Comparison of ENCODE assay signal across 37 cellular contexts in genomic region chr4:43362875-43363636, GRCh38.
DNase-seq lines count a peak whose midpoint lies in the region; ATAC-seq, FAIRE-seq and TF ChIP-seq lines count a peak whose summit lies in the region.
"Had no signal": no experiment of that assay in that cellular context is flagged by ENCODE, and none has a peak within 500 bp of the region (broad histone marks: within the 10 kb centered on the region; RNA-seq: fewer than 3 reads in every experiment).

No MANE protein-coding gene starts in this region.

- H4K20me1 ChIP-seq in HepG2 (ENCODE audit: insufficient read depth, low read length) (no peaks in the 10 kb centered on the region), IMR-90 (ENCODE audit: insufficient read depth, low read length) (no peaks in the 10 kb centered on the region), OCI-LY1 (ENCODE audit: insufficient read depth, low read length) (no peaks in the 10 kb centered on the region), K562 (replicated peaks; ENCODE audit: control insufficient read depth, insufficient read depth, low read length) (no peaks in the 10 kb centered on the region)
- H4K20me1 ChIP-seq: BLaER1; BLaER1 treated with 17β-estradiol and CSF1 and Interleukin-3, amounts not matched to agents 10 nM and 100 nM had no signal

- no peak for FAIRE-seq in HepG2 (lab: Jason Lieb, UNC)
- FAIRE-seq in K562 (lab: Jason Lieb, UNC), result no peak
- FAIRE-seq: A204.1, A549, D721Med had no signal

- H3K4me2 ChIP-seq in HepG2 (ENCODE audit: low read depth, low read length) (no peak overlapping the region), IMR-90 (ENCODE audit: low read depth, low read length) (no peak overlapping the region), OCI-LY1 (ENCODE audit: low read length) (no peak overlapping the region), K562 (ENCODE audit: insufficient read depth, low read length) (no peak overlapping the region)
- H3K4me2 ChIP-seq: A549; BLaER1; BLaER1 treated with 17β-estradiol and CSF1 and Interleukin-3, amounts not matched to agents 10 nM and 100 nM had no signal

- no peak overlapping the region for H4K5ac ChIP-seq in IMR-90 (ENCODE audit: low read depth, low read length)

- H3K36me3 Mint-ChIP-seq in glutamatergic neuron (ENCODE audit: unreplicated experiment), result no peaks in the 10 kb centered on the region
- H3K36me3 Mint-ChIP-seq: CD14-positive monocyte; CD4-positive, alpha-beta memory T cell; CD4-positive, CD25-positive, alpha-beta regulatory T cell; CD8-positive, alpha-beta T cell had no signal

- H3K27ac ChIP-seq in HepG2 (ENCODE audit: extremely low read length, insufficient read depth, low read length) (no peak overlapping the region), right lobe of liver (no peak overlapping the region), IMR-90 (ENCODE audit: insufficient read depth, low read length) (no peak overlapping the region), OCI-LY1 (ENCODE audit: low read depth, low read length, poor library complexity, severe bottlenecking) (no peak overlapping the region), K562 (ENCODE audit: extremely low read depth, low read depth, low read length) (no peak overlapping the region)
- H3K27ac ChIP-seq: 22Rv1; A549; BLaER1; BLaER1 treated with 17β-estradiol and CSF1 and Interleukin-3, amounts not matched to agents 10 nM and 100 nM; C4-2B had no signal

- H3K27me3 Mint-ChIP-seq in glutamatergic neuron (ENCODE audit: unreplicated experiment), result peaks cover 2% of the 10 kb centered on the region
- H3K27me3 Mint-ChIP-seq: B cell; CD4-positive, alpha-beta memory T cell; CD4-positive, alpha-beta T cell; CD4-positive, CD25-positive, alpha-beta regulatory T cell; CD8-positive, alpha-beta memory T cell had no signal

- no peaks in the 10 kb centered on the region for H3K36me3 ChIP-seq in HepG2 (replicated peaks in 1 of 2; ENCODE audit: control insufficient read depth in 1 of 2, insufficient read depth in 2 of 2, low read length in 2 of 2)
- no peaks in the 10 kb centered on the region for H3K36me3 ChIP-seq in right lobe of liver
- H3K36me3 ChIP-seq in IMR-90 (ENCODE audit: control insufficient read depth, insufficient read depth, low read length), result no peaks in the 10 kb centered on the region
- H3K36me3 ChIP-seq in OCI-LY1 (ENCODE audit: insufficient read depth, low read length), result no peaks in the 10 kb centered on the region
- H3K36me3 ChIP-seq in K562 (ENCODE audit: control insufficient read depth, insufficient read depth, low read length), result no peaks in the 10 kb centered on the region
- H3K36me3 ChIP-seq: BE2C; BLaER1; BLaER1 treated with 17β-estradiol and CSF1 and Interleukin-3, amounts not matched to agents 10 nM and 100 nM had no signal

- DNase-seq in HepG2 (ENCODE audit: low spot score) (no peak), right lobe of liver (no peak), IMR-90 (no peak), K562 (ENCODE audit: extremely low read depth in 1 of 4, low spot score in 3 of 4) (no peak), dermis blood vessel endothelial cell (no peak), COLO668 (lab: John Stamatoyannopoulos, UW; ENCODE audit: unreplicated experiment) (no peak), glutamatergic neuron (no peak)
- DNase-seq: 8988T; ACHN; AML-193; BE2C; C1 segment of cervical spinal cord; Caco-2; Calu3; CD4-positive, alpha-beta memory T cell; CD4-positive, alpha-beta T cell; CD4-positive, CD25-positive, alpha-beta regulatory T cell; CD8-positive, alpha-beta memory T cell; CD8-positive, alpha-beta T cell; COR-L47; DMS 273 treated with DMSO at 0.1 percent for 48 hours; DMS153; DMS53; DMS79; DMS79 treated with DMSO at 0.1 percent for 48 hours; DND-41; EL had no signal

- no peak for TF ChIP-seq RAD21 in HepG2 (CRISPR knock-in tag; IDR thresholded peaks at IDR 0.05)
- TF ChIP-seq RAD21 in IMR-90 (IDR thresholded peaks at IDR 0.05; ENCODE audit: low read length), result no peak
- no peak for TF ChIP-seq RAD21 in K562 (CRISPR knock-in tag; conservative IDR thresholded peaks at IDR 0.05 in 1 of 2, IDR thresholded peaks at IDR 0.05 in 1 of 2)

- no peak overlapping the region for H2AK5ac ChIP-seq in IMR-90 (ENCODE audit: low read depth, low read length)

- H4K8ac ChIP-seq in IMR-90 (ENCODE audit: low read depth in 2 of 2, low read length in 2 of 2), result no peak overlapping the region

- H3K4me3 Mint-ChIP-seq in glutamatergic neuron (ENCODE audit: unreplicated experiment), result no peak overlapping the region
- H3K4me3 Mint-ChIP-seq: B cell; CD14-positive monocyte; CD4-positive, alpha-beta memory T cell; CD4-positive, alpha-beta T cell; CD4-positive, CD25-positive, alpha-beta regulatory T cell; CD8-positive, alpha-beta memory T cell; CD8-positive, alpha-beta T cell had no signal

- POLR2A ChIA-PET in HepG2 (lab: Yijun Ruan, JAX) (no interaction called here), IMR-90 (lab: Charles Lee; ENCODE audit: unreplicated experiment) (no interaction called here), K562 (lab: Yijun Ruan, JAX) (no interaction called here)

- H3K9me3 ChIP-seq in HepG2 (ENCODE audit: low read length), result peaks cover 16% of the 10 kb centered on the region; the same call in 1 of the 2 replicates
- no peaks in the 10 kb centered on the region for H3K9me3 ChIP-seq in right lobe of liver
- H3K9me3 ChIP-seq in IMR-90 (ENCODE audit: control insufficient read depth, insufficient read depth, low read length), result no peaks in the 10 kb centered on the region
- no peaks in the 10 kb centered on the region for H3K9me3 ChIP-seq in OCI-LY1 (ENCODE audit: low read length)
- H3K9me3 ChIP-seq in K562 (replicated peaks; ENCODE audit: control insufficient read depth, insufficient read depth, low read depth, low read length), result no peaks in the 10 kb centered on the region
- H3K9me3 ChIP-seq: A549; BE2C; BLaER1; BLaER1 treated with 17β-estradiol and CSF1 and Interleukin-3, amounts not matched to agents 10 nM and 100 nM; Caco-2 had no signal

- no peak overlapping the region for H2AFZ ChIP-seq in HepG2 (ENCODE audit: low read length)
- no peak overlapping the region for H2AFZ ChIP-seq in IMR-90 (replicated peaks; ENCODE audit: low read length, poor library complexity)
- H2AFZ ChIP-seq in OCI-LY1 (ENCODE audit: low read length), result peak overlapping the region; percentile 29; the same call in 1 of the 2 replicates
- H2AFZ ChIP-seq in K562 (ENCODE audit: low read depth, low read length), result no peak overlapping the region

- no peaks in the 10 kb centered on the region for H3F3A ChIP-seq in OCI-LY1 (ENCODE audit: insufficient read depth, low read length)

- H3K27me3 ChIP-seq in HepG2 (ENCODE audit: control insufficient read depth in 1 of 2, insufficient read depth in 2 of 2, low read length in 2 of 2), result no peaks in the 10 kb centered on the region
- no peaks in the 10 kb centered on the region for H3K27me3 ChIP-seq in right lobe of liver
- no peaks in the 10 kb centered on the region for H3K27me3 ChIP-seq in IMR-90 (ENCODE audit: control insufficient read depth, insufficient read depth, low read length)
- H3K27me3 ChIP-seq in OCI-LY1 (ENCODE audit: insufficient read depth, low read length), result no peaks in the 10 kb centered on the region
- no peaks in the 10 kb centered on the region for H3K27me3 ChIP-seq in K562 (ENCODE audit: control insufficient read depth in 2 of 2, insufficient read depth in 2 of 2, low read length in 2 of 2)
- H3K27me3 ChIP-seq: BE2C; BLaER1; BLaER1 treated with 17β-estradiol and CSF1 and Interleukin-3, amounts not matched to agents 10 nM and 100 nM had no signal

- dilution Hi-C loops in IMR-90 (cut with HindIII; ENCODE audit: low sequenced_read_pairs, unreplicated experiment), result no loop called here

- H2BK5ac ChIP-seq in IMR-90 (ENCODE audit: low read depth, low read length, poor library complexity, severe bottlenecking), result no peak overlapping the region

- TF ChIP-seq EP300 in HepG2 (IDR thresholded peaks at IDR 0.05; ENCODE audit: low read depth in 2 of 2, low read length in 2 of 2) (no peak), HepG2 (CRISPR knock-in tag; IDR thresholded peaks at IDR 0.05; ENCODE audit: borderline replicate concordance) (no peak), K562 (IDR thresholded peaks at IDR 0.05; ENCODE audit: low read length) (no peak)

- H2AK9ac ChIP-seq in IMR-90 (replicated peaks; ENCODE audit: low read depth, low read length, poor library complexity), result no peak overlapping the region

- H3K9me2 ChIP-seq in OCI-LY1 (ENCODE audit: low read depth, low read length), result no peaks in the 10 kb centered on the region

- in situ Hi-C loops in HepG2 (cut with HindIII; ENCODE audit: extremely low pct_ligation_motif_present, low pct_unique_long_range_greater_than_20kb) (no loop called here), IMR-90 (cut with MboI; ENCODE audit: low sequenced_read_pairs) (no loop called here), K562 (cut with MboI) (no loop called here)

- BruUV-seq in HepG2 (replicated peaks; lab: Mats Ljungman, UMichigan) (no TSS peak), IMR-90 (replicated peaks; lab: Mats Ljungman, UMichigan) (no TSS peak), K562 (replicated peaks; lab: Mats Ljungman, UMichigan) (no TSS peak)

- H3K79me1 ChIP-seq in IMR-90 (ENCODE audit: low read depth in 1 of 2, low read length in 2 of 2), result no peaks in the 10 kb centered on the region

- no peak overlapping the region for H3K18ac ChIP-seq in IMR-90 (ENCODE audit: low read depth, low read length)

- H3K14ac ChIP-seq in IMR-90 (replicated peaks; ENCODE audit: low read depth, low read length), result no peak overlapping the region

- TF ChIP-seq POLR2A in HepG2 (IDR thresholded peaks at IDR 0.05; ENCODE audit: insufficient read depth in 1 of 2, low read depth in 2 of 2, low read length in 2 of 2) (no peak), right lobe of liver (IDR thresholded peaks at IDR 0.05) (no peak), IMR-90 (IDR thresholded peaks at IDR 0.05; ENCODE audit: low read depth, low read length) (no peak), K562 (conservative IDR thresholded peaks at IDR 0.05) (no peak)

- WGBS in HepG2 (ENCODE audit: low lambda C conversion rate), result 90% methylated on average over 1 of the region's 1 CpG
- 71% methylated on average over 1 of the region's 1 CpG for WGBS in right lobe of liver (ENCODE audit: insufficient coverage, low coverage, low lambda C conversion rate, missing lambda C conversion rate)
- no CpG with 5 or more reads among the region's 1 CpG for WGBS in IMR-90 (ENCODE audit: extremely low coverage in 2 of 2, insufficient read length in 1 of 2), 2 experiments
- 0% methylated on average over 1 of the region's 1 CpG for WGBS in K562 (ENCODE audit: insufficient coverage, low coverage, missing lambda C conversion rate)

- ATAC-seq in HepG2, result no peak
- no peak for ATAC-seq in right lobe of liver
- no peak for ATAC-seq in IMR-90 (ENCODE audit: low read depth)
- ATAC-seq in K562, result no peak
- ATAC-seq: A549; CD8-positive, alpha-beta T cell had no signal

- no peak overlapping the region for H2BK120ac ChIP-seq in IMR-90 (ENCODE audit: low read depth, low read length)

- no peak overlapping the region for H3K27ac Mint-ChIP-seq in glutamatergic neuron (ENCODE audit: unreplicated experiment)
- H3K27ac Mint-ChIP-seq: B cell; CD14-positive monocyte; CD4-positive, alpha-beta memory T cell; CD4-positive, alpha-beta T cell; CD4-positive, CD25-positive, alpha-beta regulatory T cell; CD8-positive, alpha-beta memory T cell; CD8-positive, alpha-beta T cell had no signal

- H3K4me1 ChIP-seq in HepG2 (ENCODE audit: insufficient read depth, low read length) (peaks cover 21% of the 10 kb centered on the region), right lobe of liver (no peaks in the 10 kb centered on the region), IMR-90 (ENCODE audit: control insufficient read depth, insufficient read depth, low read length) (no peaks in the 10 kb centered on the region), OCI-LY1 (ENCODE audit: insufficient read depth, low read length, severe bottlenecking) (no peaks in the 10 kb centered on the region), K562 (replicated peaks in 1 of 2; ENCODE audit: control insufficient read depth in 2 of 2, insufficient read depth in 2 of 2, low read length in 2 of 2) (no peaks in the 10 kb centered on the region)
- H3K4me1 ChIP-seq: A549; BE2C; BLaER1; BLaER1 treated with 17β-estradiol and CSF1 and Interleukin-3, amounts not matched to agents 10 nM and 100 nM; Caco-2 had no signal

- H2BK15ac ChIP-seq in IMR-90 (ENCODE audit: low read depth, low read length), result no peak overlapping the region

- no peaks in the 10 kb centered on the region for H3K9me1 ChIP-seq in IMR-90 (ENCODE audit: insufficient read depth, low read length)
- H3K9me1 ChIP-seq in K562 (ENCODE audit: control insufficient read depth, insufficient read depth, low read length), result no peaks in the 10 kb centered on the region

- H3K9ac ChIP-seq in HepG2 (ENCODE audit: insufficient read depth, low read depth, low read length), result no peak overlapping the region
- no peak overlapping the region for H3K9ac ChIP-seq in IMR-90 (ENCODE audit: low read depth, low read length)
- no peak overlapping the region for H3K9ac ChIP-seq in OCI-LY1 (ENCODE audit: low read length)
- H3K9ac ChIP-seq in K562 (ENCODE audit: insufficient read depth in 1 of 2, low read depth in 2 of 2, low read length in 2 of 2), result no peak overlapping the region
- H3K9ac ChIP-seq: BLaER1; BLaER1 treated with 17β-estradiol and CSF1 and Interleukin-3, amounts not matched to agents 10 nM and 100 nM had no signal

- H3K23ac ChIP-seq in IMR-90 (ENCODE audit: low read depth, low read length), result no peak overlapping the region

- intact Hi-C loops in HepG2 (cut with micrococcal nuclease; ENCODE audit: unreplicated experiment), result no loop called here
- intact Hi-C loops in right lobe of liver (cut with DNase I), result no loop called here
- intact Hi-C loops in IMR-90 (cut with micrococcal nuclease), result no loop called here
- intact Hi-C loops in K562 (cut with micrococcal nuclease), result no loop called here

- TF ChIP-seq CTCF in HepG2 (CRISPR knock-in tag; IDR thresholded peaks at IDR 0.05) (no peak), right lobe of liver (IDR thresholded peaks at IDR 0.05) (no peak), IMR-90 (conservative IDR thresholded peaks at IDR 0.05; ENCODE audit: low read depth, low read length) (no peak), OCI-LY1 (IDR thresholded peaks at IDR 0.05; ENCODE audit: low read length) (no peak), K562 (IDR thresholded peaks at IDR 0.05 in 2 of 3, conservative IDR thresholded peaks at IDR 0.05 in 1 of 3; ENCODE audit: insufficient read depth in 2 of 3, low read depth in 1 of 3, low read length in 3 of 3) (no peak), glutamatergic neuron (IDR thresholded peaks at IDR 0.05; ENCODE audit: partially characterized antibody, unreplicated experiment) (no peak)

- no peak overlapping the region for H3K56ac ChIP-seq in IMR-90 (ENCODE audit: extremely low read depth, insufficient read depth, low read length)

- H2BK20ac ChIP-seq in IMR-90 (ENCODE audit: low read depth, low read length), result no peak overlapping the region

- CTCF ChIA-PET in HepG2 (lab: Yijun Ruan, JAX; ENCODE audit: low intra/inter-chr PET ratio, low total read pairs) (no interaction called here), IMR-90 (lab: Yijun Ruan, JAX) (no interaction called here), K562 (lab: Yijun Ruan, JAX; ENCODE audit: low intra/inter-chr PET ratio) (no interaction called here)

- H3K79me2 ChIP-seq in HepG2 (ENCODE audit: insufficient read depth, low read length), result no peaks in the 10 kb centered on the region
- no peaks in the 10 kb centered on the region for H3K79me2 ChIP-seq in OCI-LY1 (ENCODE audit: insufficient read depth, low read length)
- no peaks in the 10 kb centered on the region for H3K79me2 ChIP-seq in K562 (ENCODE audit: control insufficient read depth, insufficient read depth, low read length)

- H3K4me1 Mint-ChIP-seq in glutamatergic neuron (ENCODE audit: low read depth, unreplicated experiment), result no peaks in the 10 kb centered on the region
- H3K4me1 Mint-ChIP-seq: B cell; CD14-positive monocyte; CD4-positive, alpha-beta memory T cell; CD4-positive, CD25-positive, alpha-beta regulatory T cell; CD8-positive, alpha-beta memory T cell had no signal

- H3K9me3 Mint-ChIP-seq in glutamatergic neuron (ENCODE audit: unreplicated experiment), result no peaks in the 10 kb centered on the region

- H3K4me3 ChIP-seq in HepG2 (replicated peaks in 1 of 3; ENCODE audit: insufficient read depth in 1 of 3, low read depth in 2 of 3, low read length in 3 of 3) (no peak overlapping the region), right lobe of liver (no peak overlapping the region), IMR-90 (ENCODE audit: insufficient read depth, low read depth, low read length) (no peak overlapping the region), OCI-LY1 (ENCODE audit: low read depth, low read length, poor library complexity, severe bottlenecking) (no peak overlapping the region), K562 (no peak overlapping the region)
- H3K4me3 ChIP-seq: A549; BLaER1; BLaER1 treated with 17β-estradiol and CSF1 and Interleukin-3, amounts not matched to agents 10 nM and 100 nM had no signal

- no peak overlapping the region for H3K4ac ChIP-seq in IMR-90 (ENCODE audit: low read depth, low read length)

- no peak overlapping the region for H4K91ac ChIP-seq in IMR-90 (ENCODE audit: insufficient read depth, low read depth, low read length)

Comparison
In these comparisons a context has a peak if more than half of its experiments do, and no peak if none do; other contexts are left out.
1. Of the 241 proteins assayed by ChIP-seq in both HepG2 and K562: peak only in HepG2: MAFF and MAFK; only in K562: MAFG; in both: none; in neither: 238.